29 cellular contexts compared by ENCODE assay signal in genomic region chr17:69822314-69822875, GRCh38.
"Had no signal": no experiment of that assay in that cellular context is flagged by ENCODE, and none has a peak within 500 bp of the region (broad histone marks: within the 10 kb centered on the region; RNA-seq: fewer than 3 reads in every experiment).

No MANE protein-coding gene starts in this region.

- H3K9me3 ChIP-seq: lower lobe of right lung, ovary, testis, thyroid gland, transverse colon, upper lobe of left lung, vagina had no signal

- H3K9me3 Mint-ChIP-seq: neural progenitor cell had no signal

- H3K4me1 ChIP-seq: left lung, lower lobe of right lung, neural progenitor cell, stomach, testis, thyroid gland, transverse colon, upper lobe of left lung, vagina had no signal

- H3K36me3 ChIP-seq: left lung, lower lobe of right lung, neural progenitor cell, ovary, stomach, thyroid gland, transverse colon, upper lobe of left lung, vagina had no signal

- H3K27me3 Mint-ChIP-seq: naive B cell; progenitor cell of endocrine pancreas; stimulated activated naive B cell treated with anti-CD40 and anti-IgM and Interleukin-4, amounts not matched to agents 10 μg/mL and 1 μg/mL and 100 μg/mL, for 72 hours had no signal

- H3K4me3 ChIP-seq: left lung, lower lobe of right lung, neural progenitor cell, ovary, skin epidermis, stomach, testis, thyroid gland, transverse colon, upper lobe of left lung, vagina had no signal

- H3K27me3 ChIP-seq: left lung, neural progenitor cell, ovary, stomach, testis, thyroid gland, transverse colon, upper lobe of left lung, vagina had no signal

- ATAC-seq: left colon; left lung; lower lobe of right lung; natural killer cell; right cardiac atrium; sciatic nerve; stimulated activated naive B cell treated with anti-CD40 and anti-IgM and Interleukin-4, amounts not matched to agents 10 μg/mL and 1 μg/mL and 100 μg/mL, for 72 hours; stimulated activated naive CD8-positive, alpha-beta T cell treated with anti-CD3 and anti-CD28 coated beads, Interleukin-15, Interleukin-2, amounts not matched to agents 100 U/mL and 50 U/mL, for 24 hours had no signal

- H3K4me1 Mint-ChIP-seq: immature natural killer cell, naive B cell, natural killer cell, nephron progenitor cell, neural progenitor cell had no signal

- H3K4me3 Mint-ChIP-seq: immature natural killer cell; naive B cell; natural killer cell; nephron progenitor cell; neural progenitor cell; stimulated activated naive B cell treated with anti-CD40 and anti-IgM and Interleukin-4, amounts not matched to agents 10 μg/mL and 1 μg/mL and 100 μg/mL, for 72 hours had no signal

- H3K27ac Mint-ChIP-seq: immature natural killer cell; natural killer cell; nephron progenitor cell; neural progenitor cell; progenitor cell of endocrine pancreas; stimulated activated naive B cell treated with anti-CD40 and anti-IgM and Interleukin-4, amounts not matched to agents 10 μg/mL and 1 μg/mL and 100 μg/mL, for 72 hours had no signal

- H3K27ac ChIP-seq: left lung, lower lobe of right lung, neural progenitor cell, ovary, skin epidermis, stomach, testis, thyroid gland, transverse colon, upper lobe of left lung, vagina had no signal

- H3K36me3 Mint-ChIP-seq: immature natural killer cell; naive B cell; natural killer cell; neural progenitor cell; stimulated activated naive B cell treated with anti-CD40 and anti-IgM and Interleukin-4, amounts not matched to agents 10 μg/mL and 1 μg/mL and 100 μg/mL, for 72 hours had no signal

- DNase-seq: hypothalamus; immature natural killer cell; kidney; left colon; lower lobe of right lung; mammary epithelial cell; mesenchymal stem cell; naive B cell; natural killer cell; nephron progenitor cell; ovary; right cardiac atrium; stimulated activated CD4-positive, alpha-beta T cell treated with anti-CD3 and anti-CD28 coated beads, Interleukin-12 subunit alpha, Interleukin-12 subunit beta, amount 100 ng/mL, for 4 hours; stimulated activated CD4-positive, alpha-beta T cell treated with anti-CD3 and anti-CD28 coated beads, Interleukin-15, amount 100 ng/mL, for 24 hours; stimulated activated CD4-positive, alpha-beta T cell treated with anti-CD3 and anti-CD28 coated beads, Interleukin-2, amount 100 ng/mL, for 24 hours; stimulated activated CD4-positive, alpha-beta T cell treated with anti-CD3 and anti-CD28 coated beads, Interleukin-4, amount 100 ng/mL, for 1 hour; stimulated activated naive B cell treated with anti-CD40 and anti-IgM and Interleukin-4, amounts not matched to agents 10 μg/mL and 1 μg/mL and 100 μg/mL, for 72 hours; stimulated activated naive CD8-positive, alpha-beta T cell treated with anti-CD3 and anti-CD28 coated beads, Interleukin-15, Interleukin-2, amounts not matched to agents 100 U/mL and 50 U/mL, for 24 hours; stomach; testis; thyroid gland; transverse colon; upper lobe of left lung had no signal
